22 cellular contexts compared by ENCODE assay signal in genomic region chr7:150473902-150474301, GRCh38. TPM values are rescaled to one million over a fixed set of nuclear protein-coding genes. Genes with fewer than 3 reads are reported as not detected.
"Had no signal": no experiment of that assay in that cellular context is flagged by ENCODE, and none has a peak within 500 bp of the region (broad histone marks: within the 10 kb centered on the region; RNA-seq: fewer than 3 reads in every experiment).

No MANE protein-coding gene starts in this region.

- H3K4me1 ChIP-seq: body of pancreas, colonic mucosa, neural progenitor cell, psoas muscle, right lobe of liver, tibial nerve had no signal

- H3K9me3 Mint-ChIP-seq: activated B cell treated with CpG ODN at 0.5 μM for 24 hours had no signal

- H3K27ac ChIP-seq: body of pancreas, colonic mucosa, esophagus squamous epithelium, neural progenitor cell, psoas muscle, right lobe of liver, tibial nerve had no signal

- FAIRE-seq: endothelial cell of umbilical vein, TTC549 had no signal

- H3K36me3 Mint-ChIP-seq: neural progenitor cell had no signal

- H3K4me3 Mint-ChIP-seq: activated B cell treated with CpG ODN at 0.5 μM for 24 hours, neural progenitor cell had no signal

- H3K4me2 ChIP-seq: neural progenitor cell, smooth muscle cell had no signal

- H3K4me3 ChIP-seq: body of pancreas, colonic mucosa, esophagus squamous epithelium, neural progenitor cell, psoas muscle, right lobe of liver, smooth muscle cell, tibial nerve had no signal

- H3K9ac ChIP-seq: neural progenitor cell had no signal

- H3K9me3 ChIP-seq: body of pancreas, colonic mucosa, esophagus squamous epithelium, psoas muscle, right lobe of liver, tibial nerve had no signal

- H3K36me3 ChIP-seq: colonic mucosa, neural progenitor cell, right lobe of liver had no signal

- H3K27me3 ChIP-seq: body of pancreas, colonic mucosa, esophagus squamous epithelium, right lobe of liver, tibial nerve had no signal

- DNase-seq: activated B cell treated with CpG ODN at 0.5 μM for 24 hours; activated CD8-positive, alpha-beta memory T cell treated with anti-CD3 and anti-CD28 coated beads, Interleukin-2, amount 50 U/mL, for 4 hours; amygdala; body of pancreas; caudate nucleus; colonic mucosa; esophagus squamous epithelium; kidney glomerular epithelial cell; mesendoderm; psoas muscle; right lobe of liver; stimulated activated CD4-positive, alpha-beta T cell treated with anti-CD3 and anti-CD28 coated beads, Interleukin-4, amount 100 ng/mL, for 4 hours; stimulated activated CD8-positive, alpha-beta memory T cell treated with anti-CD3 and anti-CD28 coated beads, Interleukin-4, amount 100 ng/mL, for 48 hours; stimulated activated naive CD4-positive, alpha-beta T cell treated with Interleukin-2 at 50 U/mL for 16 hours; substantia nigra had no signal

- H3K27ac Mint-ChIP-seq: activated B cell treated with CpG ODN at 0.5 μM for 24 hours, neural progenitor cell had no signal

- H3K4me1 Mint-ChIP-seq: activated B cell treated with CpG ODN at 0.5 μM for 24 hours had no signal

- ATAC-seq: body of pancreas, psoas muscle had no signal

- H2AFZ ChIP-seq: neural progenitor cell had no signal

RNA-seq across cellular contexts. Expression of gene GIMAP8, which starts 23.5 kb away (rescaled TPM):
- total RNA-seq: activated B cell treated with CpG ODN at 0.5 μM for 24 hours, fibroblast of villous mesenchyme, osteocyte, smooth muscle cell had no signal
- polyA plus RNA-seq: smooth muscle cell had no signal

RNA-seq across cellular contexts. Expression of gene GIMAP7, which starts 40.8 kb away (rescaled TPM):
- total RNA-seq: activated B cell treated with CpG ODN at 0.5 μM for 24 hours, fibroblast of villous mesenchyme, osteocyte, smooth muscle cell had no signal
- polyA plus RNA-seq: smooth muscle cell had no signal
